Comparison of ENCODE assay signal across 9 cellular contexts in the genomic region with DNA sequence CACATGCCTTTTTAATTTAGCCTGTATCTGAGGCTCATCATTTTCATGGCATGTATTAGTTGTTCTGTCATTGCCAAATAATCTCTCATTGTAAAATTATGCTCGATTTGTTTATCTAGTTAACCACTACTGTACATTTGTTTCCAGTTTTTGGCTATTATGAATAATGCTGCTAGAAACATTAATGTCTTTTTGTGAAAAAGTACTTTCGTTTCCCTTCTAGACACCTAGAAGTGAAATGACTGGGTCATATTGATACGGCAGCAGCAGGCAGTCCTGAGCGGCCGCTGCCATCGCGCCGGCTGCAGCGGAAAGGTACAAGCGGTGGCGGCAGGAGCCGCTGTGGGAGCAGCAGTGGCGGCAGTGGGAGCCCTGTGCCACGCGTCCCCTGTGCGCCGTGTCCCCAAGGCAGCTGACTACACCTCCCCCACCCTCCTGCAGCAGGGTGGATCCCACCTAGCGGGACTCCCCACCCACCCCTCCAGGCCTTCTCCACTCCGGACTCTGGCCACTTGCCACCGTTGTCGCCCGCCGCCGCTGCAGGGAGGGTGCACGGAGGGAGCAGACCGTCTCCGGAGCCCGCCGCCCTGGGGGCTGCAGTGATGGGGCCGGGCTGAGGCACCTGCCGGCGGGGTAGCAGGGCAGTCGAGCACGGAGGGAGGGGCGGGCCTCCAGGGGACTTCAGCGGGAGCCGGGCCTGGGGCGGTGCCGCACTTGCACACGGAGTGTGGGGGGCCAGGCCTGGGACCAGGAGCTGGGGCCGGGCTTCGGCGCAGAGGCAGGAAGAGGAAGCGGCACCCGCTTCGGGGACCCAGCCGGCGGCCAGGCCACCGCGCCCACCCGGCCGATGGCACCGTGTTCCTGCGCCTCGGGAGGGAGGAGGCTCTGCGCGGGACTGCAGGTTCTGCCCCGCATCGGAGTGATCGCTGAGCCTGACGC.
DNase-seq lines count a peak whose midpoint lies in the region; ATAC-seq and TF ChIP-seq lines count a peak whose summit lies in the region.
"Had no signal": no experiment of that assay in that cellular context is flagged by ENCODE, and none has a peak within 500 bp of the region (broad histone marks: within the 10 kb centered on the region; RNA-seq: fewer than 3 reads in every experiment).

No MANE protein-coding gene starts in this region.

- no peaks in the 10 kb centered on the region for H3F3A ChIP-seq in neural cell (ENCODE audit: insufficient read depth, low read length, poor library complexity, severe bottlenecking)

- H2AFZ ChIP-seq in IMR-90 (replicated peaks; ENCODE audit: low read length, poor library complexity) (peak overlapping the region; percentile 88), neural cell (ENCODE audit: low read depth, low read length) (peak overlapping the region; percentile 19)

- H4K8ac ChIP-seq in IMR-90 (ENCODE audit: low read depth in 2 of 2, low read length in 2 of 2) = peak overlapping the region in 1 of 2 experiments; percentile 35; a peak in 3 of 4 replicates

- no peak for TF ChIP-seq EP300 in neural cell (conservative IDR thresholded peaks at IDR 0.05; ENCODE audit: poor library complexity, severe bottlenecking)

- no peaks in the 10 kb centered on the region for H3K9me1 ChIP-seq in IMR-90 (ENCODE audit: insufficient read depth, low read length)

- TF ChIP-seq RAD21 in IMR-90 (IDR thresholded peaks at IDR 0.05; ENCODE audit: low read length) (no peak), neural cell (conservative IDR thresholded peaks at IDR 0.05) (peak; percentile 43)

- H4K20me1 ChIP-seq in IMR-90 (ENCODE audit: insufficient read depth, low read length) (no peaks in the 10 kb centered on the region), neural cell (ENCODE audit: insufficient read depth) (no peaks in the 10 kb centered on the region)

- H2BK15ac ChIP-seq in IMR-90 (ENCODE audit: low read depth, low read length) = no peak overlapping the region

- H3K9ac ChIP-seq in IMR-90 (ENCODE audit: low read depth, low read length) (peak overlapping the region; percentile 41; the same call in 1 of the 2 replicates), neural cell (ENCODE audit: low read length) (peak overlapping the region; percentile 62)

- no peak overlapping the region for H3K14ac ChIP-seq in IMR-90 (replicated peaks; ENCODE audit: low read depth, low read length)

- no TSS peak for BruUV-seq in IMR-90 (replicated peaks; lab: Mats Ljungman, UMichigan)

- H3K4me3 ChIP-seq in IMR-90 (ENCODE audit: insufficient read depth, low read depth, low read length) (peak overlapping the region; percentile 60), WI38 (ENCODE audit: low read depth, low read length) (peak overlapping the region; percentile 64), fibroblast of pulmonary artery (replicated peaks; ENCODE audit: low read depth, low read length) (peak overlapping the region; percentile 56), neural cell (ENCODE audit: low read length) (peak overlapping the region; percentile 80)

- peak overlapping the region; percentile 55 for H2BK120ac ChIP-seq in IMR-90 (ENCODE audit: low read depth, low read length)

- POLR2A ChIA-PET in IMR-90 (lab: Charles Lee; ENCODE audit: unreplicated experiment) = interaction anchor here (0.5 kb wide), 1 partner anchor 15 kb away, joined by 4 read pairs; no protein-coding TSS in a partner anchor

- peak overlapping the region; percentile 30; the same call in 1 of the 2 replicates for H4K91ac ChIP-seq in IMR-90 (ENCODE audit: insufficient read depth, low read depth, low read length)

- no peak for TF ChIP-seq POLR2A in IMR-90 (IDR thresholded peaks at IDR 0.05; ENCODE audit: low read depth, low read length)

- no peaks in the 10 kb centered on the region for H3K9me3 ChIP-seq in IMR-90 (ENCODE audit: control insufficient read depth, insufficient read depth, low read length)
- H3K9me3 ChIP-seq in neural cell (ENCODE audit: low read length) = no peaks in the 10 kb centered on the region

- peak overlapping the region; percentile 14; the same call in 1 of the 2 replicates for H3K27ac ChIP-seq in IMR-90 (ENCODE audit: insufficient read depth, low read length)
- no peak overlapping the region for H3K27ac ChIP-seq in neural cell (ENCODE audit: low read length)

- TF ChIP-seq CTCF in IMR-90 (conservative IDR thresholded peaks at IDR 0.05; ENCODE audit: low read depth, low read length) (0 out of 2 replicates have a peak, but pooled peaks have one; percentile 4), WI38 (IDR thresholded peaks at IDR 0.05; ENCODE audit: low read depth, low read length) (no peak), fibroblast of pulmonary artery (IDR thresholded peaks at IDR 0.05; ENCODE audit: low read length, missing control alignments) (no peak), neural cell (IDR thresholded peaks at IDR 0.05; ENCODE audit: poor library complexity, severe bottlenecking) (peak; percentile 45)

- peak overlapping the region; percentile 79 for H3K4me2 ChIP-seq in IMR-90 (ENCODE audit: low read depth, low read length)
- H3K4me2 ChIP-seq in neural cell (ENCODE audit: low read length) = peak overlapping the region; percentile 39

- H3K4ac ChIP-seq in IMR-90 (ENCODE audit: low read depth, low read length) = peak overlapping the region; percentile 10; the same call in 1 of the 2 replicates

- no peaks in the 10 kb centered on the region; a peak in 1 of 4 replicates for H3K79me1 ChIP-seq in IMR-90 (ENCODE audit: low read depth in 1 of 2, low read length in 2 of 2)

- CTCF ChIA-PET in IMR-90 (lab: Yijun Ruan, JAX) = no interaction called here

- in situ Hi-C loops in IMR-90 (cut with MboI; ENCODE audit: low sequenced_read_pairs) = no loop called here

- no peak overlapping the region for H2AK5ac ChIP-seq in IMR-90 (ENCODE audit: low read depth, low read length)

- intact Hi-C loops in IMR-90 (cut with micrococcal nuclease) = no loop called here

- no peaks in the 10 kb centered on the region for H3K79me2 ChIP-seq in neural cell (replicated peaks; ENCODE audit: insufficient read depth, low read length)

- H2BK5ac ChIP-seq in IMR-90 (ENCODE audit: low read depth, low read length, poor library complexity, severe bottlenecking) = peak overlapping the region; percentile 77

- H2AK9ac ChIP-seq in IMR-90 (replicated peaks; ENCODE audit: low read depth, low read length, poor library complexity) = peak overlapping the region; percentile 85

- H4K5ac ChIP-seq in IMR-90 (ENCODE audit: low read depth, low read length) = peak overlapping the region; percentile 37; the same call in 1 of the 2 replicates

- ATAC-seq in GM21717 (IDR thresholded peaks at IDR 0.05; ENCODE audit: unreplicated experiment) = peak; percentile 93
- peak; percentile 77 for ATAC-seq in IMR-90 (ENCODE audit: low read depth)

- peak overlapping the region; percentile 20; the same call in 1 of the 2 replicates for H2BK20ac ChIP-seq in IMR-90 (ENCODE audit: low read depth, low read length)

- DNase-seq in NCI-H2196 (lab: John Stamatoyannopoulos, UW; ENCODE audit: unreplicated experiment) (peak; percentile 1), NCI-H2196 treated with DMSO at 0.1 percent for 48 hours (lab: John Stamatoyannopoulos, UW; ENCODE audit: unreplicated experiment) (no peak), IMR-90 (peak; percentile 63), fibroblast of pulmonary artery (ENCODE audit: low read depth) (peak; percentile 3), NCI-H187 (lab: John Stamatoyannopoulos, UW) (no peak)
- DNase-seq: DND-41 had no signal

- dilution Hi-C loops in IMR-90 (cut with HindIII; ENCODE audit: low sequenced_read_pairs, unreplicated experiment) = no loop called here

- H3K4me1 ChIP-seq in IMR-90 (ENCODE audit: control insufficient read depth, insufficient read depth, low read length) = peaks cover 3% of the 10 kb centered on the region; the same call in 1 of the 2 replicates

- 0 out of 2 replicates have a peak overlapping the region, but pooled peaks have one; percentile 5 for H3K23ac ChIP-seq in IMR-90 (ENCODE audit: low read depth, low read length)

- no peak overlapping the region for H3K56ac ChIP-seq in IMR-90 (ENCODE audit: extremely low read depth, insufficient read depth, low read length)

- H3K27me3 ChIP-seq in IMR-90 (ENCODE audit: control insufficient read depth, insufficient read depth, low read length) (no peaks in the 10 kb centered on the region), neural cell (ENCODE audit: insufficient read depth, low read depth, low read length) (peaks cover 13% of the 10 kb centered on the region)

- H3K36me3 ChIP-seq in IMR-90 (ENCODE audit: control insufficient read depth, insufficient read depth, low read length) = no peaks in the 10 kb centered on the region
- no peaks in the 10 kb centered on the region for H3K36me3 ChIP-seq in neural cell (ENCODE audit: insufficient read depth, low read length)

- H3K9me2 ChIP-seq in neural cell (ENCODE audit: insufficient read depth, low read length) = no peaks in the 10 kb centered on the region

- 3% methylated on average over 28 of the region's 61 CpGs; no CpG with 5 or more reads in 1 of the 2 experiments for WGBS in IMR-90 (ENCODE audit: extremely low coverage in 2 of 2, insufficient read length in 1 of 2), 2 experiments

- no peak overlapping the region for H3K18ac ChIP-seq in IMR-90 (ENCODE audit: low read depth, low read length)

TF ChIP-seq in IMR-90, 13 proteins besides CTCF, POLR2A, EP300 and RAD21 (continues in another document):
- TF ChIP-seq RCOR1 (IDR thresholded peaks at IDR 0.05; ENCODE audit: insufficient replicate concordance, low read length) = no peak
- TF ChIP-seq, protein P1, sequence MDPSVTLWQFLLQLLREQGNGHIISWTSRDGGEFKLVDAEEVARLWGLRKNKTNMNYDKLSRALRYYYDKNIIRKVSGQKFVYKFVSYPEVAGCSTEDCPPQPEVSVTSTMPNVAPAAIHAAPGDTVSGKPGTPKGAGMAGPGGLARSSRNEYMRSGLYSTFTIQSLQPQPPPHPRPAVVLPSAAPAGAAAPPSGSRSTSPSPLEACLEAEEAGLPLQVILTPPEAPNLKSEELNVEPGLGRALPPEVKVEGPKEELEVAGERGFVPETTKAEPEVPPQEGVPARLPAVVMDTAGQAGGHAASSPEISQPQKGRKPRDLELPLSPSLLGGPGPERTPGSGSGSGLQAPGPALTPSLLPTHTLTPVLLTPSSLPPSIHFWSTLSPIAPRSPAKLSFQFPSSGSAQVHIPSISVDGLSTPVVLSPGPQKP (IDR thresholded peaks at IDR 0.05; ENCODE audit: borderline replicate concordance, low read depth, low read length) = no peak

TF ChIP-seq in neural cell, 6 proteins besides CTCF, POLR2A, EP300 and RAD21 (continues in another document):
- TF ChIP-seq MXI1 (conservative IDR thresholded peaks at IDR 0.05; ENCODE audit: poor library complexity, severe bottlenecking) (peak; percentile 38), EZH2 (IDR thresholded peaks at IDR 0.05; ENCODE audit: borderline replicate concordance, insufficient read depth, low read length, poor library complexity, severe bottlenecking) (no peak), TAF1 (IDR thresholded peaks at IDR 0.05; ENCODE audit: low read depth) (no peak), SMC3 (conservative IDR thresholded peaks at IDR 0.05; ENCODE audit: poor library complexity) (peak; percentile 26), POLR2AphosphoS5 (IDR thresholded peaks at IDR 0.05) (peak; percentile 40)

Comparison
In these comparisons a context has a peak if more than half of its experiments do, and no peak if none do; other contexts are left out.
1. DNase-seq: peak in NCI-H2196 (single experiment), IMR-90 (single experiment) and fibroblast of pulmonary artery (single experiment); none in NCI-H2196 treated with DMSO at 0.1 percent for 48 hours (single experiment) and NCI-H187 (0 of 2).
2. CTCF ChIP-seq: peak in IMR-90 (single experiment) and neural cell (single experiment); none in WI38 (single experiment) and fibroblast of pulmonary artery (single experiment).
3. Peak in every context shown above with its lines, with median percentiles within 50 percentile points of each other: H3K4me3 ChIP-seq.